In the genomic region with DNA sequence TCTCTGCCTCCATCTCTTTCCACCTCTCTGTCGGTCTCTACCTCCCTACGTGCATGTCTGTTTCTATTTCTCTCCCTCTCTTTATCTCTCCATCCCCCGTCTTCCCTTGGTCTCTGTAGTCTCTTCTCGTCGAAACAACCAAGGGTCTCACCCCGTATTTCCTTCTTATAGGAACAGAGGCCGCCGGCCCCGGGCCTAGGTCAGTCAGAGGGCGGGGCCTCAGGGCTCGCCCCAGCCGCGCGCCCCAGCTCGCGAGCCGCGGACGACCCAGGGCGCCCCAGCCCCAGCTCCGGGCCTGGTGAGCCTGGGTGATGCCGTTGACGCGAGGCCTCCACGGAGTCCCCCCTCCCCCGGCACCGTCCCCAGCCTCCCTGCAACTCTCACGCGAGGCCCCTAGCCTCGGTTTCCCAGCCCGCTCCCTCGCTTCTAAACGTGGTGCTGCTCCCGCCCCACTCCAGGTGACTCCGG, we compare ENCODE assay signal across 8 cellular contexts. TPM values are rescaled to one million over a fixed set of nuclear protein-coding genes. Genes with fewer than 3 reads are reported as not detected.
DNase-seq lines count a peak whose midpoint lies in the region; ATAC-seq and TF ChIP-seq lines count a peak whose summit lies in the region.

No MANE protein-coding gene starts in this region.

- intact Hi-C loops in PC-9 (cut with micrococcal nuclease; ENCODE audit: unreplicated experiment) = no loop called here
- intact Hi-C loops in naive thymus-derived CD4-positive, alpha-beta T cell (cut with micrococcal nuclease) = loop anchor here (1.0 to 10.0 kb wide), 13 partner anchors 20 to 374 kb away; a partner anchor contains a TSS

- no peaks in the 10 kb centered on the region for H3K9me3 ChIP-seq in HEK293 (ENCODE audit: control insufficient read depth, insufficient read depth, low read depth, low read length)
- no peaks in the 10 kb centered on the region for H3K9me3 ChIP-seq in PC-9 (ENCODE audit: insufficient read depth, low read depth)
- H3K9me3 ChIP-seq in naive thymus-derived CD4-positive, alpha-beta T cell (ENCODE audit: control insufficient read depth in 2 of 3, low read length in 3 of 3) = no peaks in the 10 kb centered on the region

- POLR2A ChIA-PET in HEK293 (lab: Yijun Ruan, JAX) (interaction anchor here (1.0 to 1.9 kb wide), 7 partner anchors 13 to 215 kb away, joined by 3 to 10 read pairs (median 8); a partner anchor contains a TSS), PC-9 (lab: Charles Lee; ENCODE audit: unreplicated experiment) (interaction anchor here (0.7 kb wide), 1 partner anchor 85 kb away, joined by 5 read pairs; no protein-coding TSS in a partner anchor)
- POLR2A ChIA-PET in naive thymus-derived CD4-positive, alpha-beta T cell (lab: Charles Lee) = interaction anchor here (0.9 to 5.3 kb wide), 9 partner anchors 21 to 352 kb away, joined by 3 to 48 read pairs (median 4); a partner anchor contains a TSS

- H3K4me3 ChIP-seq in HEK293 (ENCODE audit: low read depth, low read length) = peak overlapping the region; percentile 40
- H3K4me3 ChIP-seq in PC-9 = peak overlapping the region; percentile 44; the same call in 1 of the 2 replicates
- peak overlapping the region; percentile 53 for H3K4me3 ChIP-seq in naive thymus-derived CD4-positive, alpha-beta T cell (ENCODE audit: low read length)

- peak overlapping the region in 1 of 2 donors; percentile 66 for H3K27ac Mint-ChIP-seq in effector memory CD8-positive, alpha-beta T cell
- peak overlapping the region in 8 of 9 donors; percentile 79 to 93 (median 86) for H3K27ac Mint-ChIP-seq in naive thymus-derived CD4-positive, alpha-beta T cell

- H3K9me2 ChIP-seq in PC-9 (ENCODE audit: insufficient read depth) = no peaks in the 10 kb centered on the region

- no peak for TF ChIP-seq CTCF in HEK293 (tag by site-specific recombination; IDR thresholded peaks at IDR 0.05)
- TF ChIP-seq CTCF in PC-9 (conservative IDR thresholded peaks at IDR 0.05) = no peak

- H3K4me1 ChIP-seq in HEK293 (ENCODE audit: control insufficient read depth, insufficient read depth, low read length) = no peaks in the 10 kb centered on the region
- no peaks in the 10 kb centered on the region for H3K4me1 ChIP-seq in PC-9 (replicated peaks; ENCODE audit: insufficient read depth)
- H3K4me1 ChIP-seq in naive thymus-derived CD4-positive, alpha-beta T cell (ENCODE audit: control insufficient read depth in 2 of 2, insufficient read depth in 2 of 2, low read length in 2 of 2) = peaks cover 4% of the 10 kb centered on the region in 2 donors

- H3K36me3 ChIP-seq in HEK293 (ENCODE audit: control insufficient read depth in 2 of 2, insufficient read depth in 1 of 2, low read length in 2 of 2) (peaks cover 5 to 29% of the 10 kb centered on the region in 2 experiments), PC-9 (ENCODE audit: low read depth) (no peaks in the 10 kb centered on the region)
- H3K36me3 ChIP-seq in naive thymus-derived CD4-positive, alpha-beta T cell (ENCODE audit: control insufficient read depth in 2 of 3, insufficient read depth in 3 of 3, low read length in 3 of 3) = peaks cover 0 to 13% (median 0%) of the 10 kb centered on the region in 3 experiments

- peak; percentile 35 for DNase-seq in NCI-H345 (lab: John Stamatoyannopoulos, UW)
- no peak for DNase-seq in NCI-H345 treated with DMSO at 0.1 percent for 48 hours (lab: John Stamatoyannopoulos, UW; ENCODE audit: unreplicated experiment)
- DNase-seq in PC-9 = no peak
- peak in 1 of 3 experiments; percentile 2 for DNase-seq in effector memory CD8-positive, alpha-beta T cell
- DNase-seq in naive thymus-derived CD4-positive, alpha-beta T cell = peak in 2 of 9 donors; percentile 8 to 31
- DNase-seq in HK-2 (ENCODE audit: unreplicated experiment) = no peak
- DNase-seq in NCI-H2196 (lab: John Stamatoyannopoulos, UW; ENCODE audit: unreplicated experiment) = no peak

- H3K27ac ChIP-seq in HEK293 (ENCODE audit: extremely low read depth, low read depth, low read length) (peak overlapping the region; percentile 37; the same call in 1 of the 2 replicates), PC-9 (no peak overlapping the region)
- H3K27ac ChIP-seq in naive thymus-derived CD4-positive, alpha-beta T cell (ENCODE audit: low read depth, low read length) = peak overlapping the region; percentile 81

- no peaks in the 10 kb centered on the region for H4K20me1 ChIP-seq in PC-9 (ENCODE audit: insufficient read depth)

- H3K36me3 Mint-ChIP-seq in effector memory CD8-positive, alpha-beta T cell (ENCODE audit: insufficient read depth) = peaks cover 3% of the 10 kb centered on the region
- peaks cover 0 to 3% (median 0%) of the 10 kb centered on the region in 5 donors for H3K36me3 Mint-ChIP-seq in naive thymus-derived CD4-positive, alpha-beta T cell

- CTCF ChIA-PET in HEK293 (lab: Yijun Ruan, JAX) = interaction anchor here (0.5 to 1.6 kb wide), 10 partner anchors 8 to 293 kb away, joined by 3 to 6 read pairs (median 3); a partner anchor contains a TSS
- CTCF ChIA-PET in PC-9 (lab: Charles Lee) = no interaction called here
- CTCF ChIA-PET in naive thymus-derived CD4-positive, alpha-beta T cell (lab: Charles Lee) = interaction anchor here (0.6 to 2.3 kb wide), 11 partner anchors 21 to 243 kb away, joined by 3 to 10 read pairs (median 5); no protein-coding TSS in a partner anchor

- no TSS peak for BruUV-seq in PC-9 (replicated peaks; lab: Mats Ljungman, UMichigan)

- ATAC-seq in effector memory CD8-positive, alpha-beta T cell (replicated peaks) = peak; percentile 38
- peak; percentile 35 for ATAC-seq in naive thymus-derived CD4-positive, alpha-beta T cell

- H2AFZ ChIP-seq in PC-9 = no peak overlapping the region

- H3K27me3 ChIP-seq in PC-9 (ENCODE audit: insufficient read depth, low read depth) = no peaks in the 10 kb centered on the region
- no peaks in the 10 kb centered on the region for H3K27me3 ChIP-seq in naive thymus-derived CD4-positive, alpha-beta T cell (ENCODE audit: control insufficient read depth in 2 of 2, insufficient read depth in 2 of 2, low read length in 2 of 2)

- no peaks in the 10 kb centered on the region for H3K9me3 Mint-ChIP-seq in effector memory CD8-positive, alpha-beta T cell
- peaks cover 0 to 2% (median 0%) of the 10 kb centered on the region in 11 donors for H3K9me3 Mint-ChIP-seq in naive thymus-derived CD4-positive, alpha-beta T cell

- H3K27me3 Mint-ChIP-seq in effector memory CD8-positive, alpha-beta T cell = no peaks in the 10 kb centered on the region
- no peaks in the 10 kb centered on the region for H3K27me3 Mint-ChIP-seq in naive thymus-derived CD4-positive, alpha-beta T cell

- H3K4me2 ChIP-seq in PC-9 = peak overlapping the region; percentile 72

- peak overlapping the region; percentile 78 to 85 for H3K4me3 Mint-ChIP-seq in effector memory CD8-positive, alpha-beta T cell
- peak overlapping the region; percentile 73 to 98 (median 92) for H3K4me3 Mint-ChIP-seq in naive thymus-derived CD4-positive, alpha-beta T cell

- peaks cover 7 to 10% of the 10 kb centered on the region in 2 donors for H3K4me1 Mint-ChIP-seq in effector memory CD8-positive, alpha-beta T cell (ENCODE audit: low read depth in 2 of 2)
- H3K4me1 Mint-ChIP-seq in naive thymus-derived CD4-positive, alpha-beta T cell = peaks cover 12 to 25% (median 20%) of the 10 kb centered on the region in 7 donors

- H3F3A ChIP-seq in PC-9 (ENCODE audit: insufficient read depth, low read depth) = no peaks in the 10 kb centered on the region

- H3K79me2 ChIP-seq in PC-9 (ENCODE audit: low read depth) = no peaks in the 10 kb centered on the region

TF ChIP-seq in HEK293, 187 proteins besides CTCF, POLR2A, EP300 and RAD21 (continues in another document):
- TF ChIP-seq ZBTB21 (tag by site-specific recombination; IDR thresholded peaks at IDR 0.05) (no peak), ZNF366 (tag by site-specific recombination; conservative IDR thresholded peaks at IDR 0.05) (peak; percentile 39; the same call in 1 of the 2 replicates), SALL2 (tag by site-specific recombination; IDR thresholded peaks at IDR 0.05; ENCODE audit: borderline replicate concordance) (no peak), ZIC2 (tag by site-specific recombination; IDR thresholded peaks at IDR 0.05) (no peak), SP2 (tag by site-specific recombination; IDR thresholded peaks at IDR 0.05) (no peak), ZNF354C (tag by site-specific recombination; IDR thresholded peaks at IDR 0.05; ENCODE audit: borderline replicate concordance, low read depth) (no peak), ZNF416 (tag by site-specific recombination; IDR thresholded peaks at IDR 0.05) (no peak)
- TF ChIP-seq, protein P1, sequence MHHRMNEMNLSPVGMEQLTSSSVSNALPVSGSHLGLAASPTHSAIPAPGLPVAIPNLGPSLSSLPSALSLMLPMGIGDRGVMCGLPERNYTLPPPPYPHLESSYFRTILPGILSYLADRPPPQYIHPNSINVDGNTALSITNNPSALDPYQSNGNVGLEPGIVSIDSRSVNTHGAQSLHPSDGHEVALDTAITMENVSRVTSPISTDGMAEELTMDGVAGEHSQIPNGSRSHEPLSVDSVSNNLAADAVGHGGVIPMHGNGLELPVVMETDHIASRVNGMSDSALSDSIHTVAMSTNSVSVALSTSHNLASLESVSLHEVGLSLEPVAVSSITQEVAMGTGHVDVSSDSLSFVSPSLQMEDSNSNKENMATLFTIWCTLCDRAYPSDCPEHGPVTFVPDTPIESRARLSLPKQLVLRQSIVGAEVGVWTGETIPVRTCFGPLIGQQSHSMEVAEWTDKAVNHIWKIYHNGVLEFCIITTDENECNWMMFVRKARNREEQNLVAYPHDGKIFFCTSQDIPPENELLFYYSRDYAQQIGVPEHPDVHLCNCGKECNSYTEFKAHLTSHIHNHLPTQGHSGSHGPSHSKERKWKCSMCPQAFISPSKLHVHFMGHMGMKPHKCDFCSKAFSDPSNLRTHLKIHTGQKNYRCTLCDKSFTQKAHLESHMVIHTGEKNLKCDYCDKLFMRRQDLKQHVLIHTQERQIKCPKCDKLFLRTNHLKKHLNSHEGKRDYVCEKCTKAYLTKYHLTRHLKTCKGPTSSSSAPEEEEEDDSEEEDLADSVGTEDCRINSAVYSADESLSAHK (tag by site-specific recombination; IDR thresholded peaks at IDR 0.05) = peak; percentile 84

RNA-seq across cellular contexts. Expression of a gene that starts 6.6 kb away (rescaled TPM):
- 44.9 and 54.1 TPM in 2 replicates for total RNA-seq in PC-9 (2021)
- 10 to 100 TPM; 41.1 to 46.6 (median 44.2) TPM for total RNA-seq in naive thymus-derived CD4-positive, alpha-beta T cell
- 10 to 100 TPM; 55.8 to 57.0 TPM for polyA plus RNA-seq in naive thymus-derived CD4-positive, alpha-beta T cell

RNA-seq across cellular contexts. Expression of a gene that starts 6.8 kb away (rescaled TPM):
- total RNA-seq in PC-9 (2021) = 36.4 and 39.4 TPM in 2 replicates
- 10 to 100 TPM; 64.1 to 89.5 (median 74.6) TPM for total RNA-seq in naive thymus-derived CD4-positive, alpha-beta T cell
- 100 to 1,000 TPM; 110 to 125 TPM for polyA plus RNA-seq in naive thymus-derived CD4-positive, alpha-beta T cell

RNA-seq across cellular contexts. Expression of a gene that starts 20.5 kb away (rescaled TPM):
- total RNA-seq in PC-9 (2021) = 24.1 and 29.6 TPM in 2 replicates
- total RNA-seq in naive thymus-derived CD4-positive, alpha-beta T cell = 10 to 100 TPM; 13.9 to 36.7 (median 18.5) TPM
- 1 to 10 TPM; 6.7 to 8.1 TPM for polyA plus RNA-seq in naive thymus-derived CD4-positive, alpha-beta T cell

RNA-seq across cellular contexts. Expression of a gene that starts 27.9 kb away (rescaled TPM):
- total RNA-seq in PC-9 (2021) = 3.6 and 4.4 TPM in 2 replicates
- total RNA-seq in naive thymus-derived CD4-positive, alpha-beta T cell = 100 to 1,000 TPM; 144 to 321 (median 276) TPM
- polyA plus RNA-seq in naive thymus-derived CD4-positive, alpha-beta T cell = 100 to 1,000 TPM; 401 to 463 TPM

RNA-seq across cellular contexts. Expression of a gene that starts 55.6 kb away (rescaled TPM):
- total RNA-seq in PC-9 (2021) = not detected in 2 replicates
- total RNA-seq in naive thymus-derived CD4-positive, alpha-beta T cell = 10 to 100 TPM in 1 of 5 experiments, 1 to 10 TPM in 3, under 1 TPM in 1; 0.36 to 14.0 (median 3.5) TPM
- 1 to 10 TPM; 6.0 to 7.9 TPM for polyA plus RNA-seq in naive thymus-derived CD4-positive, alpha-beta T cell
